In genomic region chr19:56810260-56810659, GRCh38 we compare ENCODE assay signal across 1 cellular context.
TF ChIP-seq lines count a peak whose summit lies in the region.

No MANE protein-coding gene starts in this region.

TF ChIP-seq in HepG2, 621 proteins besides CTCF, POLR2A, EP300 and RAD21 (continued from another document):
- no peak for TF ChIP-seq ZUFSP (CRISPR knock-in tag; IDR thresholded peaks at IDR 0.05; ENCODE audit: borderline replicate concordance)
- TF ChIP-seq CEBPB (IDR thresholded peaks at IDR 0.05; ENCODE audit: borderline replicate concordance, low read depth, low read length), result no peak
- TF ChIP-seq ZNF414 (CRISPR knock-in tag; IDR thresholded peaks at IDR 0.05), result no peak
- TF ChIP-seq PAF1 (CRISPR knock-in tag; IDR thresholded peaks at IDR 0.05), result peak; percentile 85; the same call in 1 of the 2 replicates
- TF ChIP-seq ZNF674 (CRISPR knock-in tag; IDR thresholded peaks at IDR 0.05; ENCODE audit: low read depth), result no peak
- TF ChIP-seq SMARCC2 (IDR thresholded peaks at IDR 0.05), result no peak
- TF ChIP-seq ERF (CRISPR knock-in tag; IDR thresholded peaks at IDR 0.05), result no peak
- TF ChIP-seq PHF5A (CRISPR knock-in tag; IDR thresholded peaks at IDR 0.05; ENCODE audit: low read depth, unreplicated experiment), result no peak
- no peak for TF ChIP-seq ZNF484 (CRISPR knock-in tag; IDR thresholded peaks at IDR 0.05; ENCODE audit: borderline replicate concordance, low read depth)
- TF ChIP-seq POLR2AphosphoS2 (IDR thresholded peaks at IDR 0.05; ENCODE audit: low read depth, low read length), result 0 out of 2 replicates have a peak, but pooled peaks have one; percentile 38
- TF ChIP-seq PRDM10 (CRISPR knock-in tag; IDR thresholded peaks at IDR 0.05; ENCODE audit: low read depth), result no peak
- no peak for TF ChIP-seq SMAD1 (CRISPR knock-in tag; IDR thresholded peaks at IDR 0.05; ENCODE audit: borderline replicate concordance, low read depth)
- TF ChIP-seq ZNF230 (CRISPR knock-in tag; IDR thresholded peaks at IDR 0.05), result no peak
- no peak for TF ChIP-seq ZNF598 (CRISPR knock-in tag; IDR thresholded peaks at IDR 0.05; ENCODE audit: borderline replicate concordance)
- no peak for TF ChIP-seq HMGXB3 (CRISPR knock-in tag; IDR thresholded peaks at IDR 0.05; ENCODE audit: borderline replicate concordance)
- TF ChIP-seq MTF1 (CRISPR knock-in tag; IDR thresholded peaks at IDR 0.05), result no peak
- TF ChIP-seq KDM6A (CRISPR knock-in tag; IDR thresholded peaks at IDR 0.05; ENCODE audit: low read depth), result no peak
